ENCODE assay signal across 16 cellular contexts in genomic region chr6:2917065-2917464, GRCh38. TPM values are rescaled to one million over a fixed set of nuclear protein-coding genes. Genes with fewer than 3 reads are reported as not detected.
DNase-seq lines count a peak whose midpoint lies in the region; ATAC-seq and TF ChIP-seq lines count a peak whose summit lies in the region.
"Had no signal": no experiment of that assay in that cellular context is flagged by ENCODE, and none has a peak within 500 bp of the region (broad histone marks: within the 10 kb centered on the region; RNA-seq: fewer than 3 reads in every experiment).

No MANE protein-coding gene starts in this region.

- H3K27ac Mint-ChIP-seq in GM23338, result no peak overlapping the region
- peak overlapping the region; percentile 97 for H3K27ac Mint-ChIP-seq in dendritic cell treated with granulocyte-macrophage colony-stimulating factor and Interleukin-4, amounts not matched to agents 40 ng/mL and 50 ng/mL, for 4 days
- H3K27ac Mint-ChIP-seq in CD8-positive, alpha-beta memory T cell, result peak overlapping the region in 1 of 8 donors; percentile 12

- H3K27me3 Mint-ChIP-seq in GM23338 (ENCODE audit: insufficient read depth, low read depth, poor library complexity), result peaks cover 5% of the 10 kb centered on the region
- peaks cover 3% of the 10 kb centered on the region for H3K27me3 Mint-ChIP-seq in dendritic cell treated with granulocyte-macrophage colony-stimulating factor and Interleukin-4, amounts not matched to agents 40 ng/mL and 50 ng/mL, for 4 days
- no peaks in the 10 kb centered on the region for H3K27me3 Mint-ChIP-seq in CD8-positive, alpha-beta memory T cell

- H2AFZ ChIP-seq in GM23338, result no peak overlapping the region

- no peak overlapping the region for H3K18ac ChIP-seq in mesendoderm (ENCODE audit: low read length)

- no peak overlapping the region for H3K4ac ChIP-seq in mesendoderm (ENCODE audit: low read depth, low read length)

- H3K56ac ChIP-seq in mesendoderm (ENCODE audit: low read length), result peak overlapping the region; percentile 80

- POLR2A ChIA-PET in CD8-positive, alpha-beta memory T cell (lab: Charles Lee), result no interaction called here

- no peaks in the 10 kb centered on the region for H3K9me3 ChIP-seq in NT2/D1 (ENCODE audit: insufficient read depth, low read length)
- no peaks in the 10 kb centered on the region for H3K9me3 ChIP-seq in CD8-positive, alpha-beta memory T cell (ENCODE audit: low read length)
- H3K9me3 ChIP-seq: breast epithelium, tibial artery had no signal

- H3K4me1 ChIP-seq in GM23338 (ENCODE audit: insufficient read depth), result peaks cover 61% of the 10 kb centered on the region
- peaks cover 12% of the 10 kb centered on the region for H3K4me1 ChIP-seq in NT2/D1 (ENCODE audit: insufficient read depth, insufficient read length)
- H3K4me1 ChIP-seq in mesendoderm (ENCODE audit: control insufficient read depth, low read depth, low read length), result peaks cover 14% of the 10 kb centered on the region
- H3K4me1 ChIP-seq in CD8-positive, alpha-beta memory T cell (ENCODE audit: insufficient read depth, low read length), result peaks cover 8% of the 10 kb centered on the region
- H3K4me1 ChIP-seq: breast epithelium, tibial artery had no signal

- CTCF ChIA-PET in CD8-positive, alpha-beta memory T cell (lab: Charles Lee), result interaction anchor here (1.6 to 5.4 kb wide), 2 partner anchors 15 to 71 kb away, joined by 6 to 20 read pairs; no protein-coding TSS in a partner anchor

- WGBS in mesendoderm (ENCODE audit: extremely low coverage, insufficient coverage, low lambda C conversion rate), result no CpG with 5 or more reads among the region's 4 CpGs

- no peaks in the 10 kb centered on the region for H3K27me3 ChIP-seq in GM23338 (ENCODE audit: insufficient read depth)
- H3K27me3 ChIP-seq in NT2/D1 (ENCODE audit: insufficient read depth, insufficient read length), result no peaks in the 10 kb centered on the region
- H3K27me3 ChIP-seq in mesendoderm (ENCODE audit: insufficient read depth, low read length, poor library complexity), result no peaks in the 10 kb centered on the region
- H3K27me3 ChIP-seq in CD8-positive, alpha-beta memory T cell (ENCODE audit: insufficient read depth, low read length, poor library complexity, severe bottlenecking), result no peaks in the 10 kb centered on the region
- H3K27me3 ChIP-seq: breast epithelium, tibial artery had no signal

- H3K23ac ChIP-seq in mesendoderm (ENCODE audit: low read length), result no peak overlapping the region

- peak in 1 of 2 experiments; percentile 47; a peak in 3 of 4 replicates for TF ChIP-seq CTCF in GM23338 (conservative IDR thresholded peaks at IDR 0.05; ENCODE audit: low read depth in 2 of 2)

- intact Hi-C loops in dendritic cell treated with granulocyte-macrophage colony-stimulating factor and Interleukin-4, amounts not matched to agents 40 ng/mL and 50 ng/mL, for 4 days (cut with micrococcal nuclease), result no loop called here

- peak overlapping the region; percentile 100 for H2AK5ac ChIP-seq in mesendoderm (ENCODE audit: low read length)

- peak; percentile 52 for ATAC-seq in GM23338
- ATAC-seq: activated naive CD4-positive, alpha-beta T cell treated with anti-CD3 and anti-CD28 coated beads, Interleukin-2, amount 50 U/mL, for 72 hours; left lobe of liver had no signal

- H2BK15ac ChIP-seq in mesendoderm (replicated peaks; ENCODE audit: low read depth), result no peak overlapping the region

- peaks cover 4% of the 10 kb centered on the region; the same call in 1 of the 2 replicates for H3K9me2 ChIP-seq in GM23338 (ENCODE audit: insufficient read depth)

- H4K20me1 ChIP-seq in GM23338 (replicated peaks; ENCODE audit: insufficient read depth), result no peaks in the 10 kb centered on the region

- H3K9ac ChIP-seq in NT2/D1 (ENCODE audit: insufficient read length, low read depth) (peak overlapping the region; percentile 34), mesendoderm (ENCODE audit: low read length) (peak overlapping the region; percentile 49)

- DNase-seq in GM23338 (ENCODE audit: low spot score) (peak; percentile 64), NT2/D1 (ENCODE audit: low read depth, low spot score) (no peak), mesendoderm (peak; percentile 50), NCI-H2107 (lab: John Stamatoyannopoulos, UW) (no peak), occipital lobe (lab: John Stamatoyannopoulos, UW) (no peak), KG1 (lab: John Stamatoyannopoulos, UW) (no peak)
- DNase-seq in CD8-positive, alpha-beta memory T cell, result no peak
- DNase-seq: DND-41, NCI-H2171, tibial artery had no signal

- H3K4me3 ChIP-seq in GM23338 (no peak overlapping the region), NT2/D1 (ENCODE audit: insufficient read length, low read depth) (no peak overlapping the region), mesendoderm (ENCODE audit: low read length) (no peak overlapping the region)
- H3K4me3 ChIP-seq in CD8-positive, alpha-beta memory T cell (ENCODE audit: low read length), result no peak overlapping the region
- H3K4me3 ChIP-seq: breast epithelium, SK-N-MC, tibial artery had no signal

- no peaks in the 10 kb centered on the region for H3K79me1 ChIP-seq in mesendoderm (ENCODE audit: low read length)

- H3K36me3 Mint-ChIP-seq in GM23338 (ENCODE audit: low read depth), result no peaks in the 10 kb centered on the region
- H3K36me3 Mint-ChIP-seq in dendritic cell treated with granulocyte-macrophage colony-stimulating factor and Interleukin-4, amounts not matched to agents 40 ng/mL and 50 ng/mL, for 4 days (ENCODE audit: low read depth), result no peaks in the 10 kb centered on the region
- no peaks in the 10 kb centered on the region for H3K36me3 Mint-ChIP-seq in CD8-positive, alpha-beta memory T cell

- no peaks in the 10 kb centered on the region for H3F3A ChIP-seq in GM23338 (replicated peaks; ENCODE audit: low read depth)

- peak overlapping the region; percentile 96 for H2BK5ac ChIP-seq in mesendoderm (ENCODE audit: low read length)

- H3K36me3 ChIP-seq in GM23338 (ENCODE audit: insufficient read depth) (no peaks in the 10 kb centered on the region), NT2/D1 (ENCODE audit: insufficient read depth, insufficient read length, low read length) (no peaks in the 10 kb centered on the region), mesendoderm (ENCODE audit: control insufficient read depth, insufficient read depth, low read length) (no peaks in the 10 kb centered on the region)
- H3K36me3 ChIP-seq in CD8-positive, alpha-beta memory T cell (ENCODE audit: insufficient read depth, low read length), result no peaks in the 10 kb centered on the region
- H3K36me3 ChIP-seq: breast epithelium, tibial artery had no signal

- H3K27ac ChIP-seq in GM23338 (ENCODE audit: low read depth) (peak overlapping the region; percentile 70), mesendoderm (ENCODE audit: low read depth, low read length) (peak overlapping the region; percentile 11)
- H3K27ac ChIP-seq in CD8-positive, alpha-beta memory T cell (ENCODE audit: low read depth, low read length), result no peak overlapping the region
- H3K27ac ChIP-seq: breast epithelium, C4-2B, SK-N-MC, tibial artery had no signal

- no peak overlapping the region for H3K4me3 Mint-ChIP-seq in GM23338
- H3K4me3 Mint-ChIP-seq in dendritic cell treated with granulocyte-macrophage colony-stimulating factor and Interleukin-4, amounts not matched to agents 40 ng/mL and 50 ng/mL, for 4 days, result no peak overlapping the region
- no peak overlapping the region for H3K4me3 Mint-ChIP-seq in CD8-positive, alpha-beta memory T cell

- H2BK120ac ChIP-seq in mesendoderm (ENCODE audit: low read depth, low read length), result peak overlapping the region; percentile 0

- no peaks in the 10 kb centered on the region for H3K79me2 ChIP-seq in GM23338 (replicated peaks; ENCODE audit: insufficient read depth)
- no peaks in the 10 kb centered on the region for H3K79me2 ChIP-seq in mesendoderm (ENCODE audit: control insufficient read depth, insufficient read depth, low read length)

- peaks cover 64% of the 10 kb centered on the region for H3K4me1 Mint-ChIP-seq in GM23338
- peaks cover 42% of the 10 kb centered on the region for H3K4me1 Mint-ChIP-seq in dendritic cell treated with granulocyte-macrophage colony-stimulating factor and Interleukin-4, amounts not matched to agents 40 ng/mL and 50 ng/mL, for 4 days (ENCODE audit: low read depth)
- peaks cover 19 to 29% (median 28%) of the 10 kb centered on the region in 3 donors for H3K4me1 Mint-ChIP-seq in CD8-positive, alpha-beta memory T cell

- no peak overlapping the region for H4K8ac ChIP-seq in mesendoderm (ENCODE audit: low read depth, low read length)

- H3K4me2 ChIP-seq in GM23338, result peak overlapping the region; percentile 60
- no peak overlapping the region for H3K4me2 ChIP-seq in mesendoderm (ENCODE audit: low read length)

- peaks cover 3% of the 10 kb centered on the region; the same call in 2 of the 3 replicates for H3K9me3 Mint-ChIP-seq in GM23338
- H3K9me3 Mint-ChIP-seq in dendritic cell treated with granulocyte-macrophage colony-stimulating factor and Interleukin-4, amounts not matched to agents 40 ng/mL and 50 ng/mL, for 4 days, result no peaks in the 10 kb centered on the region
- no peaks in the 10 kb centered on the region for H3K9me3 Mint-ChIP-seq in CD8-positive, alpha-beta memory T cell

- H4K5ac ChIP-seq in mesendoderm (ENCODE audit: low read length), result peak overlapping the region; percentile 84

TF ChIP-seq in GM23338, 12 proteins besides CTCF, POLR2A, EP300 and RAD21 (continues in another document):
- TF ChIP-seq STAT1 (IDR thresholded peaks at IDR 0.05; ENCODE audit: unreplicated experiment) (no peak), POLR2AphosphoS5 (IDR thresholded peaks at IDR 0.05; ENCODE audit: low read depth) (no peak), ZNF331 (CRISPR knock-in tag; IDR thresholded peaks at IDR 0.05; ENCODE audit: low read depth) (no peak), EZH2phosphoT487 (IDR thresholded peaks at IDR 0.05; ENCODE audit: unreplicated experiment) (no peak), CREB1 (CRISPR knock-in tag; IDR thresholded peaks at IDR 0.05; ENCODE audit: low read depth) (no peak), NANOG (IDR thresholded peaks at IDR 0.05; ENCODE audit: borderline replicate concordance) (no peak)

RNA-seq across cellular contexts. Expression of gene SERPINB9, which starts 14.0 kb away (rescaled TPM):
- total RNA-seq in GM23338 (2014; rRNA removed; shearing (Covaris generic)), result 65.0 and 71.3 TPM in 2 replicates
- 46.6 and 47.4 TPM in 2 replicates for polyA plus RNA-seq in GM23338 (2016; fragmentation: Nextera tagmentation; extraction: Ambion mirVana)
- polyA plus RNA-seq in mesendoderm (2013, experiment 1 of 2), result 281 TPM
- 280 TPM for polyA plus RNA-seq in mesendoderm (2013, experiment 2 of 2)
- 1.6 TPM for total RNA-seq in occipital lobe
- total RNA-seq in CD8-positive, alpha-beta memory T cell, result 10 to 100 TPM; 63.5 to 65.1 TPM
- 42.3 TPM for polyA plus RNA-seq in CD8-positive, alpha-beta memory T cell

RNA-seq across cellular contexts. Expression of gene SERPINB6, which starts 54.3 kb away (rescaled TPM):
- total RNA-seq in GM23338 (2014; rRNA removed; shearing (Covaris generic)), result 37.6 and 38.5 TPM in 2 replicates
- polyA plus RNA-seq in GM23338 (2016; fragmentation: Nextera tagmentation; extraction: Ambion mirVana), result 25.9 and 26.0 TPM in 2 replicates
- polyA plus RNA-seq in mesendoderm (2013, experiment 1 of 2), result 40.3 TPM
- polyA plus RNA-seq in mesendoderm (2013, experiment 2 of 2), result 41.2 TPM
- total RNA-seq in occipital lobe, result 12.3 TPM
- total RNA-seq in CD8-positive, alpha-beta memory T cell, result 10 to 100 TPM; 62.1 to 66.0 TPM
- polyA plus RNA-seq in CD8-positive, alpha-beta memory T cell, result 86.0 TPM

Comparison
In these comparisons a context has a peak if more than half of its experiments do, and no peak if none do; other contexts are left out.
1. DNase-seq: peak in GM23338 (single experiment) and mesendoderm (single experiment); none in NT2/D1 (single experiment), NCI-H2107 (single experiment), occipital lobe (single experiment), CD8-positive, alpha-beta memory T cell (0 of 5) and KG1 (single experiment).
2. RNA of gene SERPINB9, which starts 14.0 kb away (total RNA-seq): 63.5 to 65.1 TPM in CD8-positive, alpha-beta memory T cell and 65.0 to 71.3 TPM in GM23338; 1.6 TPM in occipital lobe (single experiment); every median in the first group is over 10 times any median in the second.